Comparison of ENCODE assay signal across 7 cellular contexts in the genomic region with DNA sequence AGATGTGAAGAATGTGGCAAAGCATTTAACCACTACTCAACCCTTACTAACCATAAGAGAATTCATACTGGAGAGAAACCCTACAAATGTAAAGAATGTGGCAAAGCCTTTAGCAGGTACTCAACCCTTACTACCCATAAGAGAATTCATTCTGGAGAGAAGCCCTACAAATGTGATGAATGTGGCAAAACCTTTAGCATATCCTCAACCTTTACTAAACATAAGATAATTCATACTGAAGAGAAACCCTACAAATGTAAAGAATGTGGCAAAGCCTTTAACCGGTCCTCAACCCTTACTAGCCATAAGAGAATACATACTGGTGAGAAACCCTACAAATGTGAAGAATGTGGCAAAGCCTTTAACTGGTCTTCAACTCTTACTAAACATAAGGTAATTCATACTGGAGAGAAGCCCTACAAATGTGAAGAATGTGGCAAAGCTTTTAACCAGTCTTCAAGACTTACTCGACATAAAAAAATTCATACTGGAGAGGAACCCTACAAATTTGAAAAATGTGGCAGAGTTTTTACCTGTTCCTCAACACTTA. TPM values are rescaled to one million over a fixed set of nuclear protein-coding genes. Genes with fewer than 3 reads are reported as not detected.
DNase-seq lines count a peak whose midpoint lies in the region; ATAC-seq, FAIRE-seq and TF ChIP-seq lines count a peak whose summit lies in the region.
"Not testable (repeated sequence)": the region's sequence is repeated elsewhere in the genome, so short reads cannot be mapped to it uniquely, and the experiment has no call there.
"Had no signal": no experiment of that assay in that cellular context is flagged by ENCODE, and none has a peak within 500 bp of the region (broad histone marks: within the 10 kb centered on the region; RNA-seq: fewer than 3 reads in every experiment).

No MANE protein-coding gene starts in this region.

- H4K20me1 ChIP-seq in BLaER1 treated with 17β-estradiol and CSF1 and Interleukin-3, amounts not matched to agents 10 nM and 100 nM; OCI-LY7 (ENCODE audit: insufficient read depth, low read length); K562 (replicated peaks; ENCODE audit: control insufficient read depth, insufficient read depth, low read length); hepatocyte (ENCODE audit: insufficient read depth, poor library complexity, severe bottlenecking): not testable (repeated sequence)

- TF ChIP-seq CTCF in OCI-LY7 (conservative IDR thresholded peaks at IDR 0.05; ENCODE audit: low read length); K562 (IDR thresholded peaks at IDR 0.05 in 2 of 3, conservative IDR thresholded peaks at IDR 0.05 in 1 of 3; ENCODE audit: insufficient read depth in 2 of 3, low read depth in 1 of 3, low read length in 3 of 3); endodermal cell (conservative IDR thresholded peaks at IDR 0.05); hepatocyte (IDR thresholded peaks at IDR 0.05; ENCODE audit: poor library complexity); progenitor cell of endocrine pancreas (IDR thresholded peaks at IDR 0.05; ENCODE audit: unreplicated experiment): not testable (repeated sequence)

- not testable (repeated sequence) for H3K4me2 ChIP-seq in BLaER1 treated with 17β-estradiol and CSF1 and Interleukin-3, amounts not matched to agents 10 nM and 100 nM; OCI-LY7 (ENCODE audit: low read length); K562 (ENCODE audit: insufficient read depth, low read length); hepatocyte

- H2AFZ ChIP-seq in OCI-LY7 (ENCODE audit: low read length); K562 (ENCODE audit: low read depth, low read length); hepatocyte: not testable (repeated sequence)

- in situ Hi-C loops in K562 (cut with MboI) = not testable (repeated sequence)

- H3K36me3 Mint-ChIP-seq in endodermal cell (ENCODE audit: low read depth) (peaks cover 67% of the 10 kb centered on the region), progenitor cell of endocrine pancreas (ENCODE audit: insufficient read depth) (peaks cover 67% of the 10 kb centered on the region)

- TF ChIP-seq RAD21 in K562 (CRISPR knock-in tag; conservative IDR thresholded peaks at IDR 0.05 in 1 of 2, IDR thresholded peaks at IDR 0.05 in 1 of 2) = not testable (repeated sequence)

- DNase-seq in OCI-LY7 (ENCODE audit: low spot score); K562 (ENCODE audit: extremely low read depth in 1 of 4, low spot score in 3 of 4); endodermal cell; hepatocyte (ENCODE audit: low spot score); progenitor cell of endocrine pancreas (ENCODE audit: low spot score, unreplicated experiment): not testable (repeated sequence)

- not testable (repeated sequence) for TF ChIP-seq EP300 in K562 (IDR thresholded peaks at IDR 0.05; ENCODE audit: low read length)

- H3K4me1 ChIP-seq in BLaER1 treated with 17β-estradiol and CSF1 and Interleukin-3, amounts not matched to agents 10 nM and 100 nM; OCI-LY7 (ENCODE audit: insufficient read depth, low read length, poor library complexity, severe bottlenecking); K562 (replicated peaks in 1 of 2; ENCODE audit: control insufficient read depth in 2 of 2, insufficient read depth in 2 of 2, low read length in 2 of 2); endodermal cell (ENCODE audit: control insufficient read depth, insufficient read depth, low read length); hepatocyte (ENCODE audit: insufficient read depth): not testable (repeated sequence)

- not testable (repeated sequence) for H3K27ac Mint-ChIP-seq in endodermal cell
- H3K27ac Mint-ChIP-seq in progenitor cell of endocrine pancreas = peak overlapping the region; percentile 82

- H3K9me2 ChIP-seq in OCI-LY7 (ENCODE audit: insufficient read depth, low read length); hepatocyte (replicated peaks; ENCODE audit: insufficient read depth): not testable (repeated sequence)

- not testable (repeated sequence) for H3K4me3 Mint-ChIP-seq in endodermal cell; progenitor cell of endocrine pancreas (ENCODE audit: low read depth)

- H3K27me3 ChIP-seq in BLaER1 treated with 17β-estradiol and CSF1 and Interleukin-3, amounts not matched to agents 10 nM and 100 nM; K562 (ENCODE audit: control insufficient read depth in 2 of 2, insufficient read depth in 2 of 2, low read length in 2 of 2); endodermal cell (ENCODE audit: control insufficient read depth, insufficient read depth, low read length, poor library complexity, severe bottlenecking); hepatocyte: not testable (repeated sequence)

- WGBS in K562 (ENCODE audit: insufficient coverage, low coverage, missing lambda C conversion rate) = 83% methylated on average over 2 of the region's 2 CpGs
- 98 to 100% methylated on average over 1 to 2 of the region's 2 CpGs for WGBS in endodermal cell (ENCODE audit: insufficient coverage in 1 of 2, insufficient read length in 1 of 2), 2 experiments
- 96% methylated on average over 2 of the region's 2 CpGs for WGBS in hepatocyte (ENCODE audit: low lambda C conversion rate, missing lambda C conversion rate)

- not testable (repeated sequence) for H3K4me1 Mint-ChIP-seq in endodermal cell; progenitor cell of endocrine pancreas (ENCODE audit: low read depth)

- intact Hi-C loops in OCI-LY7 (cut with micrococcal nuclease; ENCODE audit: unreplicated experiment); K562 (cut with micrococcal nuclease): not testable (repeated sequence)

- CTCF ChIA-PET in OCI-LY7 (lab: Charles Lee; ENCODE audit: unreplicated experiment); K562 (lab: Yijun Ruan, JAX; ENCODE audit: low intra/inter-chr PET ratio): not testable (repeated sequence)

- peaks cover 87 to 99% (median 95%) of the 10 kb centered on the region in 11 experiments for H3K9me3 ChIP-seq in BLaER1 treated with 17β-estradiol and CSF1 and Interleukin-3, amounts not matched to agents 10 nM and 100 nM (replicated peaks in 1 of 11)
- H3K9me3 ChIP-seq in OCI-LY7 (ENCODE audit: low read length) (peaks cover 29% of the 10 kb centered on the region), K562 (replicated peaks; ENCODE audit: control insufficient read depth, insufficient read depth, low read depth, low read length) (peaks cover 14% of the 10 kb centered on the region), endodermal cell (ENCODE audit: control insufficient read depth, low read length) (peaks cover 67% of the 10 kb centered on the region), hepatocyte (ENCODE audit: low read depth) (peaks cover 50% of the 10 kb centered on the region)

- ATAC-seq in K562 = not testable (repeated sequence)

- TSS peak; percentile 41 for BruUV-seq in OCI-LY7 (replicated peaks; lab: Mats Ljungman, UMichigan)
- BruUV-seq in K562 (replicated peaks; lab: Mats Ljungman, UMichigan) = not testable (repeated sequence)

- H3K9me3 Mint-ChIP-seq in endodermal cell (peaks cover 75% of the 10 kb centered on the region), progenitor cell of endocrine pancreas (ENCODE audit: low read depth) (peaks cover 41% of the 10 kb centered on the region)

- H3K4me3 ChIP-seq in BLaER1 treated with 17β-estradiol and CSF1 and Interleukin-3, amounts not matched to agents 10 nM and 100 nM = peak overlapping the region; percentile 11 to 40 (median 28); a peak in 15 of 20 replicates
- H3K4me3 ChIP-seq in OCI-LY7 (ENCODE audit: low read depth, low read length, poor library complexity, severe bottlenecking); K562: not testable (repeated sequence)
- H3K4me3 ChIP-seq in endodermal cell (ENCODE audit: low read length) (peak overlapping the region; percentile 66), hepatocyte (peak overlapping the region; percentile 13)

- not testable (repeated sequence) for H3K27ac ChIP-seq in BLaER1 treated with 17β-estradiol and CSF1 and Interleukin-3, amounts not matched to agents 10 nM and 100 nM; OCI-LY7 (ENCODE audit: low read depth, low read length, poor library complexity, severe bottlenecking); K562 (ENCODE audit: extremely low read depth, low read depth, low read length); endodermal cell (ENCODE audit: low read depth, low read length); hepatocyte

- H3K27me3 Mint-ChIP-seq in endodermal cell (ENCODE audit: insufficient read depth); progenitor cell of endocrine pancreas: not testable (repeated sequence)

- POLR2A ChIA-PET in OCI-LY7 (lab: Charles Lee); K562 (lab: Yijun Ruan, JAX): not testable (repeated sequence)

- H3K9ac ChIP-seq in BLaER1 treated with 17β-estradiol and CSF1 and Interleukin-3, amounts not matched to agents 10 nM and 100 nM; K562 (ENCODE audit: insufficient read depth in 1 of 2, low read depth in 2 of 2, low read length in 2 of 2); endodermal cell (ENCODE audit: extremely low read depth, low read length, poor library complexity, severe bottlenecking): not testable (repeated sequence)

- H3K36me3 ChIP-seq in BLaER1 treated with 17β-estradiol and CSF1 and Interleukin-3, amounts not matched to agents 10 nM and 100 nM = peaks cover 76 to 97% (median 83%) of the 10 kb centered on the region in 11 experiments
- H3K36me3 ChIP-seq in OCI-LY7 (ENCODE audit: insufficient read depth, low read length) (peaks cover 44% of the 10 kb centered on the region), K562 (ENCODE audit: control insufficient read depth, insufficient read depth, low read length) (peaks cover 19% of the 10 kb centered on the region; the same call in 2 of the 3 replicates), endodermal cell (ENCODE audit: control insufficient read depth, insufficient read depth, low read length) (peaks cover 27% of the 10 kb centered on the region), hepatocyte (replicated peaks; ENCODE audit: insufficient read depth, low read depth) (peaks cover 20% of the 10 kb centered on the region)

- not testable (repeated sequence) for H3K9me1 ChIP-seq in K562 (ENCODE audit: control insufficient read depth, insufficient read depth, low read length)

- not testable (repeated sequence) for TF ChIP-seq POLR2A in K562 (conservative IDR thresholded peaks at IDR 0.05)

- FAIRE-seq in K562 (lab: Jason Lieb, UNC) = not testable (repeated sequence)

- H3K79me2 ChIP-seq in OCI-LY7 (ENCODE audit: insufficient read depth, low read depth, low read length); K562 (ENCODE audit: control insufficient read depth, insufficient read depth, low read length); hepatocyte: not testable (repeated sequence)

RNA-seq across cellular contexts. Expression of a gene that starts 31.4 kb away (rescaled TPM):
- 12.8 and 19.8 TPM in 2 replicates for total RNA-seq in OCI-LY7 (2014; rRNA removed; shearing (Covaris generic))
- total RNA-seq in OCI-LY7 (2022) (24.6 and 30.7 TPM in 2 replicates), K562 (2014; rRNA removed) (10.5 and 11.4 TPM in 2 replicates), K562 (2014; rRNA removed; fragmentation: Illumina TruSeq; extraction: Trizol) (15.1 and 18.1 TPM in 2 replicates), K562 (2015; rRNA removed; fragmentation: Illumina TruSeq; extraction: Trizol) (16.3 and 16.6 TPM in 2 replicates), K562 (2021) (11.4 and 12.3 TPM in 2 replicates), endodermal cell (10 to 100 TPM; 14.3 to 23.2 TPM), hepatocyte (19.1 and 19.9 TPM in 2 replicates), progenitor cell of endocrine pancreas (29.7 and 31.7 TPM in 2 replicates)
- total RNA-seq in K562 (2011; cell fraction: chromatin; rRNA removed; ENCODE audit: low replicate concordance) = 24.0 and 29.1 TPM in 2 replicates
- total RNA-seq in K562 (2011; cell fraction: nucleolus; rRNA removed) = 29.0 and 42.2 TPM in 2 replicates
- 33.7 and 35.3 TPM in 2 replicates for total RNA-seq in K562 (2011; cell fraction: nucleoplasm; rRNA removed)
- polyA plus RNA-seq in K562 (2011; rRNA removed) (13.8 and 17.1 TPM in 2 replicates), K562 (2014; fragmentation: Illumina TruSeq; extraction: Trizol) (17.1 and 18.4 TPM in 2 replicates), K562 (2014; fragmentation: Nextera tagmentation; extraction: Ambion mirVana) (10 to 100 TPM; 16.5 to 24.5 TPM), K562 (2014; rRNA removed) (14.9 and 21.2 TPM in 2 replicates), hepatocyte (12.8 and 15.5 TPM in 2 replicates)
- polyA plus RNA-seq in K562 (2011; cell fraction: cytosol; rRNA removed) = 21.8 and 24.0 TPM in 2 replicates
- polyA plus RNA-seq in K562 (2011; cell fraction: nucleus; rRNA removed) = 15.4 and 17.2 TPM in 2 replicates
- 9.6 and 15.7 TPM in 2 replicates for polyA plus RNA-seq in K562 (2012)
- polyA minus RNA-seq in K562 (2011; rRNA and poly(A)+ RNA removed) = 16.3 and 26.6 TPM in 2 replicates
- 8.4 and 13.1 TPM in 2 replicates for polyA minus RNA-seq in K562 (2011; cell fraction: cytosol; rRNA and poly(A)+ RNA removed)
- 18.8 and 34.4 TPM in 2 replicates for polyA minus RNA-seq in K562 (2011; cell fraction: nucleus; rRNA and poly(A)+ RNA removed)
- polyA plus RNA-seq in endodermal cell (2013, experiment 1 of 2) = 10.2 TPM
- 10.3 TPM for polyA plus RNA-seq in endodermal cell (2013, experiment 2 of 2)
- polyA plus RNA-seq: A549 had no signal
